25 cellular contexts compared by ENCODE assay signal in genomic region chr5:35162848-35163770, GRCh38.
"Had no signal": no experiment of that assay in that cellular context is flagged by ENCODE, and none has a peak within 500 bp of the region (broad histone marks: within the 10 kb centered on the region; RNA-seq: fewer than 3 reads in every experiment).

No MANE protein-coding gene starts in this region.

- ATAC-seq: activated naive CD8-positive, alpha-beta T cell treated with anti-CD3 and anti-CD28 coated beads, Interleukin-2, amount 50 U/mL, for 24 hours; esophagus mucosa; gastrocnemius medialis; left lung; naive thymus-derived CD4-positive, alpha-beta T cell had no signal

- H3K9me3 ChIP-seq: colonic mucosa, gastrocnemius medialis, transverse colon had no signal

- H3K4me3 ChIP-seq: colonic mucosa, gastrocnemius medialis, left lung, right atrium auricular region, transverse colon had no signal

- H3K27ac Mint-ChIP-seq: activated naive CD4-positive, alpha-beta T cell treated with anti-CD3 and anti-CD28 coated beads, Interleukin-2, amount 10 ng/mL, durations not matched to agents 7 days and 5 days; activated naive CD8-positive, alpha-beta T cell treated with anti-CD3 and anti-CD28 coated beads, Interleukin-2, amount 50 U/mL, for 24 hours; naive thymus-derived CD4-positive, alpha-beta T cell; progenitor cell of endocrine pancreas had no signal

- H3K27me3 Mint-ChIP-seq: activated naive CD4-positive, alpha-beta T cell treated with anti-CD3 and anti-CD28 coated beads, Interleukin-2, amount 10 ng/mL, durations not matched to agents 7 days and 5 days; progenitor cell of endocrine pancreas had no signal

- H3K4me1 ChIP-seq: colonic mucosa, gastrocnemius medialis, left lung had no signal

- H3K27ac ChIP-seq: colonic mucosa, gastrocnemius medialis, left lung, right atrium auricular region, transverse colon had no signal

- H3K27me3 ChIP-seq: colonic mucosa, gastrocnemius medialis, left lung, right atrium auricular region, transverse colon had no signal

- H3K36me3 ChIP-seq: colonic mucosa, gastrocnemius medialis, left lung, right atrium auricular region, transverse colon had no signal

- DNase-seq: activated CD4-positive, alpha-beta T cell treated with anti-CD3 and anti-CD28 coated beads, Interleukin-2, amount 50 U/mL, for 1 hour; activated CD4-positive, CD25-positive, alpha-beta regulatory T cell treated with anti-CD3 and anti-CD28 coated beads, Interleukin-2, amount 50 U/mL, for 72 hours; activated CD8-positive, alpha-beta memory T cell treated with anti-CD3 and anti-CD28 coated beads, Interleukin-2, amount 50 U/mL, for 4 hours; activated effector memory CD4-positive, alpha-beta T cell treated with Interleukin-2 at 50 U/mL for 16 hours; activated naive CD4-positive, alpha-beta T cell treated with anti-CD3 and anti-CD28 coated beads, Interleukin-2, amount 10 ng/mL, durations not matched to agents 7 days and 5 days; activated naive CD8-positive, alpha-beta T cell treated with anti-CD3 and anti-CD28 coated beads, Interleukin-2, amount 50 U/mL, for 24 hours; activated T-cell treated with anti-CD3 and anti-CD28 coated beads, Interleukin-2, amount 50 U/mL, for 48 hours; colonic mucosa; effector CD4-positive, alpha-beta T cell; gastrocnemius medialis; head of caudate nucleus; kidney; left lung; mammary epithelial cell; naive thymus-derived CD4-positive, alpha-beta T cell; stimulated activated CD4-positive, alpha-beta T cell treated with anti-CD3 and anti-CD28 coated beads, Interleukin-12 subunit alpha, Interleukin-12 subunit beta, amount 100 ng/mL, for 4 hours; stimulated activated CD4-positive, alpha-beta T cell treated with anti-CD3 and anti-CD28 coated beads, Interleukin-1b, Interleukin-23, amount 100 ng/mL, for 48 hours; stimulated activated CD8-positive, alpha-beta memory T cell treated with anti-CD3 and anti-CD28 coated beads, Interleukin-4, amount 100 ng/mL, for 48 hours; stimulated activated naive CD4-positive, alpha-beta T cell; substantia nigra; transverse colon had no signal

- H3K4me3 Mint-ChIP-seq: activated naive CD4-positive, alpha-beta T cell treated with anti-CD3 and anti-CD28 coated beads, Interleukin-2, amount 10 ng/mL, durations not matched to agents 7 days and 5 days; activated naive CD8-positive, alpha-beta T cell treated with anti-CD3 and anti-CD28 coated beads, Interleukin-2, amount 50 U/mL, for 24 hours; central memory CD8-positive, alpha-beta T cell; naive thymus-derived CD4-positive, alpha-beta T cell had no signal

- H3K4me1 Mint-ChIP-seq: activated naive CD4-positive, alpha-beta T cell treated with anti-CD3 and anti-CD28 coated beads, Interleukin-2, amount 10 ng/mL, durations not matched to agents 7 days and 5 days; activated naive CD8-positive, alpha-beta T cell treated with anti-CD3 and anti-CD28 coated beads, Interleukin-2, amount 50 U/mL, for 24 hours; central memory CD8-positive, alpha-beta T cell; naive thymus-derived CD4-positive, alpha-beta T cell had no signal

- H3K36me3 Mint-ChIP-seq: activated naive CD4-positive, alpha-beta T cell treated with anti-CD3 and anti-CD28 coated beads, Interleukin-2, amount 10 ng/mL, durations not matched to agents 7 days and 5 days; naive thymus-derived CD4-positive, alpha-beta T cell had no signal
